Comparison of ENCODE assay signal across 1 cellular context in the genomic region with DNA sequence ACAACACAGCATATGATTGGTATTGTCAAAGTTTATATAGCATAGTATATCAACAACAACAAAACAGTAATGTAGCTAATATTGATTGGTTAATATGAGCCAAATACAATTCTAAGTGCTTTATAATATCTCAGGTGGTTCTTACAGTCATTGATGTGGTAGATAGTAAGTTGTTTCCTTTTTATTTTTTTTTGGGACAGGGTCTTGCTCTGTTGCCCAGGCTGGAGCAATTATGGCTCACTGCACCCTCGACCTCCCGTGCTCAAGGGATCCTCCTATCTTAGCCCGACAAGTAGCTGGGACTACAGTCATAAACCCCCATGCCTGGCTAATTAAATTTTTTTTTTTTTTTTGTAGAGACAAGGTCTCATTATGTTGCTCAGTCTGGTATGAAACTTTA.
TF ChIP-seq lines count a peak whose summit lies in the region.

No MANE protein-coding gene starts in this region.

TF ChIP-seq in GM12878, 131 proteins besides CTCF, POLR2A, EP300 and RAD21:
- TF ChIP-seq ZNF207 (IDR thresholded peaks at IDR 0.05; ENCODE audit: borderline replicate concordance) (no peak), MTA3 (IDR thresholded peaks at IDR 0.05; ENCODE audit: borderline replicate concordance, low read length) (no peak), TCF3 (IDR thresholded peaks at IDR 0.05; ENCODE audit: borderline replicate concordance, insufficient read depth, low read depth, low read length) (no peak), CHD1 (IDR thresholded peaks at IDR 0.05; ENCODE audit: low read depth, low read length) (no peak), SREBF1 (IDR thresholded peaks at IDR 0.05; ENCODE audit: low read length) (no peak), GABPA (IDR thresholded peaks at IDR 0.05; ENCODE audit: low read depth) (no peak), NBN (IDR thresholded peaks at IDR 0.05) (no peak), ZZZ3 (IDR thresholded peaks at IDR 0.05; ENCODE audit: control insufficient read depth, insufficient read length, low read depth) (no peak), SUPT20H (IDR thresholded peaks at IDR 0.05; ENCODE audit: borderline replicate concordance, control insufficient read depth, low read depth, low read length) (no peak)
- TF ChIP-seq, protein P1, sequence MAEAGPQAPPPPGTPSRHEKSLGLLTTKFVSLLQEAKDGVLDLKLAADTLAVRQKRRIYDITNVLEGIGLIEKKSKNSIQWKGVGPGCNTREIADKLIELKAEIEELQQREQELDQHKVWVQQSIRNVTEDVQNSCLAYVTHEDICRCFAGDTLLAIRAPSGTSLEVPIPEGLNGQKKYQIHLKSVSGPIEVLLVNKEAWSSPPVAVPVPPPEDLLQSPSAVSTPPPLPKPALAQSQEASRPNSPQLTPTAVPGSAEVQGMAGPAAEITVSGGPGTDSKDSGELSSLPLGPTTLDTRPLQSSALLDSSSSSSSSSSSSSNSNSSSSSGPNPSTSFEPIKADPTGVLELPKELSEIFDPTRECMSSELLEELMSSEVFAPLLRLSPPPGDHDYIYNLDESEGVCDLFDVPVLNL (IDR thresholded peaks at IDR 0.05; ENCODE audit: low read depth, low read length) = no peak
- TF ChIP-seq, protein P2, sequence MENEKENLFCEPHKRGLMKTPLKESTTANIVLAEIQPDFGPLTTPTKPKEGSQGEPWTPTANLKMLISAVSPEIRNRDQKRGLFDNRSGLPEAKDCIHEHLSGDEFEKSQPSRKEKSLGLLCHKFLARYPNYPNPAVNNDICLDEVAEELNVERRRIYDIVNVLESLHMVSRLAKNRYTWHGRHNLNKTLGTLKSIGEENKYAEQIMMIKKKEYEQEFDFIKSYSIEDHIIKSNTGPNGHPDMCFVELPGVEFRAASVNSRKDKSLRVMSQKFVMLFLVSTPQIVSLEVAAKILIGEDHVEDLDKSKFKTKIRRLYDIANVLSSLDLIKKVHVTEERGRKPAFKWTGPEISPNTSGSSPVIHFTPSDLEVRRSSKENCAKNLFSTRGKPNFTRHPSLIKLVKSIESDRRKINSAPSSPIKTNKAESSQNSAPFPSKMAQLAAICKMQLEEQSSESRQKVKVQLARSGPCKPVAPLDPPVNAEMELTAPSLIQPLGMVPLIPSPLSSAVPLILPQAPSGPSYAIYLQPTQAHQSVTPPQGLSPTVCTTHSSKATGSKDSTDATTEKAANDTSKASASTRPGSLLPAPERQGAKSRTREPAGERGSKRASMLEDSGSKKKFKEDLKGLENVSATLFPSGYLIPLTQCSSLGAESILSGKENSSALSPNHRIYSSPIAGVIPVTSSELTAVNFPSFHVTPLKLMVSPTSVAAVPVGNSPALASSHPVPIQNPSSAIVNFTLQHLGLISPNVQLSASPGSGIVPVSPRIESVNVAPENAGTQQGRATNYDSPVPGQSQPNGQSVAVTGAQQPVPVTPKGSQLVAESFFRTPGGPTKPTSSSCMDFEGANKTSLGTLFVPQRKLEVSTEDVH (IDR thresholded peaks at IDR 0.05; ENCODE audit: low read depth, partially characterized antibody) = no peak
